25 cellular contexts compared by ENCODE assay signal in the genomic region with DNA sequence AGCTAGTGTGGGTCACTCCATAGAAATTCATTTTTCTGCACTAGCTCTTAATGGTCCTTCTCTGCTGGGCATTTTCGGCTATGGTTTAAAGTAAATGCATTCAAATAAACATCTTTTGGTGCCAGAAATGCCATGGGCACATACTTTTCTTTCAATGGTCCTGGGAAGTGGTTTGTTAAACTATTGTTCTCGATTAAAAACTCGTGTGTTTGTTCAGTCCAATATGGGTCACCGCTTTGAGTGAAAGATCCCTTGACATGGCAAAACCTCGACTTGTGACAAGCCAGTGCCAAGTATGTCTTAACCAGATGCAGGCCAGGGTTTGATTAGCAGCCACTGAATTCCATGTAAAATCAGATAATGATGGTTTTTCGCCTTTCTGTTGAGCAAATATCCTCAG.
"Had no signal": no experiment of that assay in that cellular context is flagged by ENCODE, and none has a peak within 500 bp of the region (broad histone marks: within the 10 kb centered on the region; RNA-seq: fewer than 3 reads in every experiment).

No MANE protein-coding gene starts in this region.

- H3K4me1 ChIP-seq: left lung, suprapubic skin, tibial artery, upper lobe of right lung had no signal

- H3K36me3 ChIP-seq: left lung, ovary, suprapubic skin, thoracic aorta, tibial artery, upper lobe of right lung had no signal

- H3K27me3 ChIP-seq: hepatocyte, left lung, ovary, suprapubic skin, upper lobe of right lung had no signal

- H3K27ac ChIP-seq: hepatocyte, left lung, ovary, skin epidermis, suprapubic skin, thoracic aorta, tibial artery, upper lobe of right lung had no signal

- FAIRE-seq: urothelium cell line had no signal

- H3K9me3 ChIP-seq: left lung, mucosa of descending colon, ovary, suprapubic skin, thoracic aorta, tibial artery, upper lobe of right lung had no signal

- DNase-seq: islet precursor cell; kidney glomerular epithelial cell; left cardiac atrium; left lung; mucosa of descending colon; naive thymus-derived CD4-positive, alpha-beta T cell; ovary; retina; stimulated activated CD4-positive, alpha-beta T cell treated with anti-CD3 and anti-CD28 coated beads, Interleukin-12 subunit alpha, Interleukin-12 subunit beta, amount 100 ng/mL, for 4 hours; stimulated activated CD4-positive, alpha-beta T cell treated with anti-CD3 and anti-CD28 coated beads, Interleukin-15, amount 100 ng/mL, for 24 hours; stimulated activated CD4-positive, alpha-beta T cell treated with anti-CD3 and anti-CD28 coated beads, Interleukin-2, amount 100 ng/mL, for 24 hours; stimulated activated CD4-positive, alpha-beta T cell treated with anti-CD3 and anti-CD28 coated beads, Interleukin-4, amount 100 ng/mL, for 1 hour; stimulated activated naive CD4-positive, alpha-beta T cell; tibial artery; trophoblast cell; upper lobe of right lung had no signal

- ATAC-seq: left cardiac atrium; left lung; mucosa of descending colon; naive thymus-derived CD4-positive, alpha-beta T cell; natural killer cell treated with Interleukin-12 subunit alpha and Interleukin-12 subunit beta and Interleukin-15 and Interleukin-18, amount 100 ng/mL, for 72 hours; right cardiac atrium; sciatic nerve; upper lobe of right lung had no signal

- H3K4me3 ChIP-seq: hepatocyte, left lung, lung, mucosa of descending colon, ovary, skin epidermis, suprapubic skin, thoracic aorta, tibial artery, upper lobe of right lung had no signal
